In the genomic region with DNA sequence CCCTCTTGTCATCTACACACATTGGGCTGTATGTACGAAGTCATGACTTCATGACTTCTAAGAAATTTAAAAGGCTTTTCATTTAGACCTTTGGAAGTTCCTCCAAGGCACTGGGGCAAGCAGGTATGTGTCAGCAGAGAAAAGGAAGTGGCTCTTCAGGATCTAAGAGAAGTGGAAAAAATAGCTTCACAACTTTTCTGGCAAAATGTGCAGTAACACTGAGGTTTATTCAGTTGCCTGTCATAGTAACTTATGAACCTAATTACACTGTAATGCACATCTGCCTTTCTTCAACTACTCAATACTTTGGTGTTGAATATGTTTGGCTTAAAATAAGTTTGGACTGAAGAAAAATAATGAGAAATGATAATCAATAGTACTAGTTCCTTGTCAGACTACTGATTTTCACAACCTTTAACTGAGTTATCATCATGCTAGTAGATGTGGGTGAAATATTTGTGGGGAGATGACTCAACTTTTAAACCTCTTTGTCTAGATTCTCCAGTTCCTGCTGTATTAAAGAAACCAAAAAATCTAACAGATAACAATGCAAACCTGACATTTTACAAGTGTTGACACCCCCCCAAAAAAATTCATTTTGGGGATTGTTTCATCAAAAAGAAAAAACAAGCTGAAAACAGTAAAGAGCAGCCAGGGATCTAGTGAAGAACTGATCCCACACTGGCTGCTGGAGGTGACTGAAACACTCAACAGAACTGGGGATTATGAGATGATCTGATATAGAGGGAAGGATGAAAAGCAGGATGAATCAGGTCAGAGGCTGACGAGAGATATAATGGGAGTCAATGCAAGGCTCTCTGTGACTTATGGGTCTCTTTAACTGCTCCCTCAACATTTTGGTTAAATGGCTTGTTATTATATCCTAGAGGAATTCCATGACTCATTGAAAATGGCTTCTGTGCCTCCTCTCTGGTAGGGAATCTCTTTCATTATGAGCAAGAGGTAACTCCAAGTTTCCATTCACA, we compare ENCODE assay signal across 13 cellular contexts.
A peak's percentile ranks its signal among the peaks of the same experiment; 100 is the strongest.
DNase-seq lines count a peak whose midpoint lies in the region; ATAC-seq, FAIRE-seq and TF ChIP-seq lines count a peak whose summit lies in the region.
"Had no signal": no experiment of that assay in that cellular context is flagged by ENCODE, and none has a peak within 500 bp of the region (broad histone marks: within the 10 kb centered on the region; RNA-seq: fewer than 3 reads in every experiment).

No MANE protein-coding gene starts in this region.

- no peaks in the 10 kb centered on the region for H3K9me3 ChIP-seq in AG04450 (ENCODE audit: control insufficient read depth, insufficient read depth, low read length)
- no peaks in the 10 kb centered on the region for H3K9me3 ChIP-seq in astrocyte (ENCODE audit: insufficient read depth, low read depth, low read length)
- no peaks in the 10 kb centered on the region for H3K9me3 ChIP-seq in hepatocyte (ENCODE audit: low read depth)
- H3K9me3 ChIP-seq: tibial nerve had no signal

- H4K20me1 ChIP-seq in astrocyte (ENCODE audit: insufficient read depth, low read length) (no peaks in the 10 kb centered on the region), hepatocyte (ENCODE audit: insufficient read depth, poor library complexity, severe bottlenecking) (no peaks in the 10 kb centered on the region)

- peaks cover 30% of the 10 kb centered on the region for H3K4me1 ChIP-seq in astrocyte (ENCODE audit: insufficient read depth, low read length)
- H3K4me1 ChIP-seq in hepatocyte (ENCODE audit: insufficient read depth): no peaks in the 10 kb centered on the region

- no peak overlapping the region for H3K4me3 ChIP-seq in AG04450 (ENCODE audit: low read depth, low read length)
- peak overlapping the region; percentile 19 for H3K4me3 ChIP-seq in astrocyte (ENCODE audit: insufficient read depth, low read depth, low read length)
- no peak overlapping the region for H3K4me3 ChIP-seq in hepatocyte
- H3K4me3 ChIP-seq: tibial nerve had no signal

- no peaks in the 10 kb centered on the region for H3K79me2 ChIP-seq in astrocyte (ENCODE audit: insufficient read depth, low read length)
- no peaks in the 10 kb centered on the region for H3K79me2 ChIP-seq in hepatocyte

- peak overlapping the region; percentile 76 for H3K9ac ChIP-seq in astrocyte (ENCODE audit: low read length)

- peaks cover 4% of the 10 kb centered on the region for H3K36me3 Mint-ChIP-seq in astrocyte (ENCODE audit: low read depth, unreplicated experiment)
- no peaks in the 10 kb centered on the region for H3K36me3 Mint-ChIP-seq in progenitor cell of endocrine pancreas (ENCODE audit: insufficient read depth)
- H3K36me3 Mint-ChIP-seq: activated naive CD8-positive, alpha-beta T cell treated with anti-CD3 and anti-CD28 coated beads, Interleukin-2, amount 10 ng/mL, durations not matched to agents 7 days and 5 days had no signal

- H3K27me3 ChIP-seq in AG04450 (ENCODE audit: control insufficient read depth, insufficient read depth, low read length): no peaks in the 10 kb centered on the region
- no peaks in the 10 kb centered on the region for H3K27me3 ChIP-seq in astrocyte (ENCODE audit: insufficient read depth, low read length)
- no peaks in the 10 kb centered on the region for H3K27me3 ChIP-seq in hepatocyte
- H3K27me3 ChIP-seq: tibial nerve had no signal

- peak overlapping the region; percentile 89 for H3K27ac ChIP-seq in AG04450 (ENCODE audit: low read depth, low read length)
- peak overlapping the region; percentile 95 for H3K27ac ChIP-seq in astrocyte (ENCODE audit: low read depth, low read length)
- no peak overlapping the region for H3K27ac ChIP-seq in hepatocyte
- H3K27ac ChIP-seq: tibial nerve had no signal

- H3K9me3 Mint-ChIP-seq in astrocyte (ENCODE audit: unreplicated experiment): peaks cover 2% of the 10 kb centered on the region
- peaks cover 4% of the 10 kb centered on the region for H3K9me3 Mint-ChIP-seq in progenitor cell of endocrine pancreas (ENCODE audit: low read depth)
- H3K9me3 Mint-ChIP-seq: T-helper 2 cell treated with Interferon-gamma antibody and Interleukin-4, amounts not matched to agents 5 μg/mL and 100 μg/mL, for 36 hours had no signal

- intact Hi-C loops in Right ventricle myocardium superior (cut with DNase I): no loop called here

- H3K4me3 Mint-ChIP-seq in astrocyte (ENCODE audit: unreplicated experiment): peak overlapping the region; percentile 67
- H3K4me3 Mint-ChIP-seq in progenitor cell of endocrine pancreas (ENCODE audit: low read depth): no peak overlapping the region
- H3K4me3 Mint-ChIP-seq: activated naive CD8-positive, alpha-beta T cell treated with anti-CD3 and anti-CD28 coated beads, Interleukin-2, amount 10 ng/mL, durations not matched to agents 7 days and 5 days; T-helper 2 cell treated with Interferon-gamma antibody and Interleukin-4, amounts not matched to agents 5 μg/mL and 100 μg/mL, for 36 hours had no signal

- ATAC-seq in GM19467 (IDR thresholded peaks at IDR 0.05; ENCODE audit: unreplicated experiment) (no peak), Right ventricle myocardium superior (ENCODE audit: poor library complexity) (no peak)

- peak; percentile 92 for FAIRE-seq in astrocyte (lab: Jason Lieb, UNC)

- no peaks in the 10 kb centered on the region for H3K27me3 Mint-ChIP-seq in astrocyte (ENCODE audit: low read depth, unreplicated experiment)
- no peaks in the 10 kb centered on the region for H3K27me3 Mint-ChIP-seq in progenitor cell of endocrine pancreas

- H3K36me3 ChIP-seq in astrocyte (ENCODE audit: insufficient read depth, low read length): no peaks in the 10 kb centered on the region
- no peaks in the 10 kb centered on the region for H3K36me3 ChIP-seq in hepatocyte (replicated peaks; ENCODE audit: insufficient read depth, low read depth)
- H3K36me3 ChIP-seq: tibial nerve had no signal

- DNase-seq in AG04450 (ENCODE audit: low read depth, low spot score): no peak
- DNase-seq in HS-5 (ENCODE audit: low read depth): peak; percentile 73
- peak; percentile 89 for DNase-seq in astrocyte (ENCODE audit: low read depth)
- DNase-seq in iris pigment epithelial cell (ENCODE audit: low read depth): peak; percentile 79
- DNase-seq in Right ventricle myocardium superior: no peak
- no peak for DNase-seq in progenitor cell of endocrine pancreas (ENCODE audit: low spot score, unreplicated experiment)
- no peak for DNase-seq in hepatocyte (ENCODE audit: low spot score)
- DNase-seq: activated naive CD8-positive, alpha-beta T cell treated with anti-CD3 and anti-CD28 coated beads, Interleukin-2, amount 10 ng/mL, durations not matched to agents 7 days and 5 days; GF-D8; NCI-H1930 had no signal

- CTCF ChIA-PET in AG04450 (lab: Charles Lee): interaction anchor here (0.5 to 0.6 kb wide), 2 partner anchors 12 to 16 kb away, joined by 5 to 10 read pairs; no protein-coding TSS in a partner anchor

- POLR2A ChIA-PET in AG04450 (lab: Yijun Ruan, JAX): no interaction called here

- H2AFZ ChIP-seq in astrocyte (ENCODE audit: low read depth, low read length) (no peak overlapping the region), hepatocyte (no peak overlapping the region)

- H3K9me2 ChIP-seq in hepatocyte (replicated peaks; ENCODE audit: insufficient read depth): no peaks in the 10 kb centered on the region

- H3K27ac Mint-ChIP-seq in astrocyte (ENCODE audit: unreplicated experiment) (peak overlapping the region; percentile 91), progenitor cell of endocrine pancreas (no peak overlapping the region)
- H3K27ac Mint-ChIP-seq: activated naive CD8-positive, alpha-beta T cell treated with anti-CD3 and anti-CD28 coated beads, Interleukin-2, amount 10 ng/mL, durations not matched to agents 7 days and 5 days; T-helper 2 cell treated with Interferon-gamma antibody and Interleukin-4, amounts not matched to agents 5 μg/mL and 100 μg/mL, for 36 hours had no signal

- WGBS in hepatocyte (ENCODE audit: low lambda C conversion rate, missing lambda C conversion rate): 82% methylated on average over 2 of the region's 2 CpGs

- peaks cover 38% of the 10 kb centered on the region for H3K4me1 Mint-ChIP-seq in astrocyte (ENCODE audit: low read depth, unreplicated experiment)
- no peaks in the 10 kb centered on the region for H3K4me1 Mint-ChIP-seq in progenitor cell of endocrine pancreas (ENCODE audit: low read depth)
- H3K4me1 Mint-ChIP-seq: activated naive CD8-positive, alpha-beta T cell treated with anti-CD3 and anti-CD28 coated beads, Interleukin-2, amount 10 ng/mL, durations not matched to agents 7 days and 5 days had no signal

- H3K4me2 ChIP-seq in astrocyte (ENCODE audit: low read length) (peak overlapping the region; percentile 82), hepatocyte (no peak overlapping the region)

- TF ChIP-seq CTCF in AG04450 (IDR thresholded peaks at IDR 0.05; ENCODE audit: low read depth, low read length): no peak
- no peak for TF ChIP-seq CTCF in astrocyte (IDR thresholded peaks at IDR 0.05; ENCODE audit: insufficient read depth, low read depth, low read length)
- TF ChIP-seq CTCF in progenitor cell of endocrine pancreas (IDR thresholded peaks at IDR 0.05; ENCODE audit: unreplicated experiment): no peak
- TF ChIP-seq CTCF in hepatocyte (IDR thresholded peaks at IDR 0.05; ENCODE audit: poor library complexity): no peak

Comparison
In these comparisons a context has a peak if more than half of its experiments do, and no peak if none do; other contexts are left out.
1. DNase-seq: peak in HS-5 (single experiment), astrocyte (single experiment) and iris pigment epithelial cell (single experiment); none in AG04450 (single experiment), Right ventricle myocardium superior (single experiment), progenitor cell of endocrine pancreas (single experiment) and hepatocyte (single experiment).